ENCODE assay signal across 29 cellular contexts in genomic region chr4:33543941-33544450, GRCh38.
"Had no signal": no experiment of that assay in that cellular context is flagged by ENCODE, and none has a peak within 500 bp of the region (broad histone marks: within the 10 kb centered on the region; RNA-seq: fewer than 3 reads in every experiment).

No MANE protein-coding gene starts in this region.

- H3K27ac ChIP-seq: ascending aorta, cardiac muscle cell, colonic mucosa, gastrocnemius medialis, hepatocyte, neutrophil, parathyroid adenoma, psoas muscle, upper lobe of left lung, vagina had no signal

- H2AFZ ChIP-seq: hepatocyte, parathyroid adenoma had no signal

- H3K79me2 ChIP-seq: hepatocyte, parathyroid adenoma had no signal

- H3K4me1 ChIP-seq: ascending aorta, colonic mucosa, gastrocnemius medialis, parathyroid adenoma, psoas muscle, upper lobe of left lung, vagina had no signal

- H3K27me3 Mint-ChIP-seq: activated CD4-positive, alpha-beta T cell treated with anti-CD3 and anti-CD28 coated beads for 36 hours; activated naive CD8-positive, alpha-beta T cell treated with anti-CD3 and anti-CD28 coated beads, Interleukin-2, amount 10 ng/mL, durations not matched to agents 7 days and 5 days; brain; stimulated activated memory B cell treated with anti-CD40 and anti-IgM and Interleukin-4, amounts not matched to agents 10 μg/mL and 1 μg/mL and 100 μg/mL, for 72 hours; stimulated activated naive CD8-positive, alpha-beta T cell treated with anti-CD3 and anti-CD28 coated beads, Interleukin-15, amount 100 ng/mL, for 72 hours had no signal

- H3K4me3 ChIP-seq: ascending aorta, cardiac muscle cell, colonic mucosa, gastrocnemius medialis, hepatocyte, psoas muscle, smooth muscle cell, upper lobe of left lung, vagina had no signal

- H3K27ac Mint-ChIP-seq: activated CD4-positive, alpha-beta T cell treated with anti-CD3 and anti-CD28 coated beads for 36 hours; activated naive CD4-positive, alpha-beta T cell treated with anti-CD3 and anti-CD28 coated beads for 36 hours; activated naive CD8-positive, alpha-beta T cell treated with anti-CD3 and anti-CD28 coated beads, Interleukin-2, amount 10 ng/mL, durations not matched to agents 7 days and 5 days; brain; nephron; stimulated activated memory B cell treated with anti-CD40 and anti-IgM and Interleukin-4, amounts not matched to agents 10 μg/mL and 1 μg/mL and 100 μg/mL, for 72 hours; stimulated activated naive CD8-positive, alpha-beta T cell treated with anti-CD3 and anti-CD28 coated beads, Interleukin-15, amount 100 ng/mL, for 72 hours; T-helper 2 cell treated with Interferon-gamma antibody and Interleukin-4, amounts not matched to agents 5 μg/mL and 100 μg/mL, for 36 hours had no signal

- H3K4me2 ChIP-seq: hepatocyte, smooth muscle cell had no signal

- H3K4me3 Mint-ChIP-seq: activated CD4-positive, alpha-beta T cell treated with anti-CD3 and anti-CD28 coated beads for 36 hours; activated naive CD4-positive, alpha-beta T cell treated with anti-CD3 and anti-CD28 coated beads for 36 hours; activated naive CD8-positive, alpha-beta T cell treated with anti-CD3 and anti-CD28 coated beads, Interleukin-2, amount 10 ng/mL, durations not matched to agents 7 days and 5 days; brain; nephron; stimulated activated memory B cell treated with anti-CD40 and anti-IgM and Interleukin-4, amounts not matched to agents 10 μg/mL and 1 μg/mL and 100 μg/mL, for 72 hours; stimulated activated naive CD8-positive, alpha-beta T cell treated with anti-CD3 and anti-CD28 coated beads, Interleukin-15, amount 100 ng/mL, for 72 hours; T-helper 2 cell treated with Interferon-gamma antibody and Interleukin-4, amounts not matched to agents 5 μg/mL and 100 μg/mL, for 36 hours had no signal

- H3K36me3 Mint-ChIP-seq: activated naive CD8-positive, alpha-beta T cell treated with anti-CD3 and anti-CD28 coated beads, Interleukin-2, amount 10 ng/mL, durations not matched to agents 7 days and 5 days; brain; stimulated activated memory B cell treated with anti-CD40 and anti-IgM and Interleukin-4, amounts not matched to agents 10 μg/mL and 1 μg/mL and 100 μg/mL, for 72 hours had no signal

- H3K9me3 ChIP-seq: colonic mucosa, gastrocnemius medialis, neutrophil, vagina had no signal

- H3K27me3 ChIP-seq: ascending aorta, cardiac muscle cell, colonic mucosa, gastrocnemius medialis, hepatocyte, neutrophil, upper lobe of left lung, vagina had no signal

- DNase-seq: activated CD4-positive, alpha-beta T cell treated with anti-CD3 and anti-CD28 coated beads for 36 hours; activated CD4-positive, CD25-positive, alpha-beta regulatory T cell; activated effector memory CD4-positive, alpha-beta T cell treated with Interleukin-2 at 50 U/mL for 16 hours; activated naive CD4-positive, alpha-beta T cell treated with anti-CD3 and anti-CD28 coated beads for 36 hours; activated naive CD8-positive, alpha-beta T cell treated with anti-CD3 and anti-CD28 coated beads, Interleukin-2, amount 10 ng/mL, durations not matched to agents 7 days and 5 days; cerebellar nuclear complex; colonic mucosa; effector CD8-positive, alpha-beta T cell; gastrocnemius medialis; left cardiac atrium; left ventricle myocardium superior; psoas muscle; stimulated activated CD4-positive, alpha-beta T cell treated with anti-CD3 and anti-CD28 coated beads, Interleukin-1b, Interleukin-23, amount 100 ng/mL, for 48 hours; stimulated activated CD4-positive, alpha-beta T cell treated with anti-CD3 and anti-CD28 coated beads, Interleukin-4, amount 100 ng/mL, for 4 hours; stimulated activated CD8-positive, alpha-beta memory T cell treated with anti-CD3 and anti-CD28 coated beads, Interleukin-4, amount 100 ng/mL, for 48 hours; stimulated activated naive CD8-positive, alpha-beta T cell treated with anti-CD3 and anti-CD28 coated beads, Interleukin-15, amount 100 ng/mL, for 72 hours; substantia nigra; upper lobe of left lung had no signal

- H3K4me1 Mint-ChIP-seq: activated CD4-positive, alpha-beta T cell treated with anti-CD3 and anti-CD28 coated beads for 36 hours; activated naive CD8-positive, alpha-beta T cell treated with anti-CD3 and anti-CD28 coated beads, Interleukin-2, amount 10 ng/mL, durations not matched to agents 7 days and 5 days; brain; nephron; stimulated activated memory B cell treated with anti-CD40 and anti-IgM and Interleukin-4, amounts not matched to agents 10 μg/mL and 1 μg/mL and 100 μg/mL, for 72 hours; stimulated activated naive CD8-positive, alpha-beta T cell treated with anti-CD3 and anti-CD28 coated beads, Interleukin-15, amount 100 ng/mL, for 72 hours had no signal

- H3K9ac ChIP-seq: parathyroid adenoma had no signal

- H3K36me3 ChIP-seq: ascending aorta, cardiac muscle cell, colonic mucosa, gastrocnemius medialis, neutrophil, upper lobe of left lung, vagina had no signal
